Comparison of ENCODE assay signal across 1 cellular context in the genomic region with DNA sequence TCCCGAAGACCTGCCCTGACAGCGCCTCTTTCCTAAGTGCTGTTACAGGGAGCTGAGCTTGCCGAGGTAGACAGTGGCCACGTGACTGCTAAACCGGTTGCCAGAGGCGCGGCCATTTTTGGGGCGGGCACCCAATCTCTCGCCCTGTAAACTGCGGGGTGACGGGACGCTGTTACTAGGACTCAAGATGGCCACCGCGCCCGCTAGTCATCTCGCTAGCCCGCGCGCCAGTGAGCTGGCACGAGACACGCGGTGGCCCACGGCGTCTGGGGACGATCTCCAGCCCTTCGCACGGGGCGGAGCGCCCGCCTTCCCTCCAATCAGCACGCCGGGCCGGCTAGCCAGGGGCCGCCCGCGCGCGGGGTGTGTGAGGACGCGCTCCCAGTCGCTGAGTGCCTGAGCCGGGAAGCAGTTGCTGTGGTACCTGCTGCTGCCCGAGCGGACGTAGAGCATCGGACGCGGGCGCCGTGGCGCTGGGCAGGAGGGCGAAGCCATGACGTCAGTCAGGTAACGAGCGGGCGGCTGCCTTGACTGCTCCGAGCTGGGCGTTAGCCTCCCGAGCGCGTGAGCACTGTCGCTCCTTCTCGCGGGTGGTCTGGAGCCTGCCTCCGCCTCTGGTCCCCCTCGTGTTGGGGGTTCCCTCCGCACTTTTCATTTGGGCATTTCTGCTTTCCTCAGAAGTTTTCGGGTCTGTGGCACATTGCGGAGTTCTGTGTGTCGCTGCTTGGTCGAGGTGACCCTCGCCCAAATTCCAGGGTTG.
A peak's percentile ranks its signal among the peaks of the same experiment; 100 is the strongest.
TF ChIP-seq lines count a peak whose summit lies in the region.

No MANE protein-coding gene starts in this region.

TF ChIP-seq in HepG2, 621 proteins besides CTCF, POLR2A, EP300 and RAD21 (continued from another document and continues in another):
- TF ChIP-seq AGO2 (optimal IDR thresholded peaks at IDR 0.05; ENCODE audit: low read depth, low read length) (peak; percentile 99), SRSF9 (IDR thresholded peaks at IDR 0.05; ENCODE audit: borderline replicate concordance, insufficient read depth, low read depth, low read length, poor library complexity, severe bottlenecking) (no peak), MAZ (IDR thresholded peaks at IDR 0.05; ENCODE audit: borderline replicate concordance, low read depth, low read length) (peak; percentile 71; the same call in 1 of the 2 replicates), MAZ (CRISPR knock-in tag; IDR thresholded peaks at IDR 0.05; ENCODE audit: low read depth) (peak; percentile 90), MIER3 (CRISPR knock-in tag; IDR thresholded peaks at IDR 0.05; ENCODE audit: borderline replicate concordance) (peak; percentile 68; the same call in 1 of the 2 replicates), ZNF124 (CRISPR knock-in tag; IDR thresholded peaks at IDR 0.05) (peak; percentile 88), CBX5 (CRISPR knock-in tag; IDR thresholded peaks at IDR 0.05; ENCODE audit: borderline replicate concordance) (peak; percentile 75; the same call in 1 of the 2 replicates), YEATS4 (CRISPR knock-in tag; IDR thresholded peaks at IDR 0.05; ENCODE audit: borderline replicate concordance) (peak; percentile 93), ZNF335 (CRISPR knock-in tag; IDR thresholded peaks at IDR 0.05) (peak; percentile 96), BCL6 (CRISPR knock-in tag; IDR thresholded peaks at IDR 0.05) (peak; percentile 51; the same call in 1 of the 2 replicates), GATA4 (IDR thresholded peaks at IDR 0.05; ENCODE audit: borderline replicate concordance, low read depth) (peak; percentile 28), ZBTB7A (CRISPR knock-in tag; IDR thresholded peaks at IDR 0.05) (peak; percentile 79), ZNF605 (CRISPR knock-in tag; IDR thresholded peaks at IDR 0.05) (peak; percentile 91), ZNF441 (CRISPR knock-in tag; IDR thresholded peaks at IDR 0.05; ENCODE audit: borderline replicate concordance) (0 out of 2 replicates have a peak, but pooled peaks have one; percentile 22), ZEB1 (IDR thresholded peaks at IDR 0.05; ENCODE audit: insufficient replicate concordance, low read depth) (peak; percentile 56), HOXA3 (CRISPR knock-in tag; IDR thresholded peaks at IDR 0.05) (peak; percentile 100), ZNF292 (CRISPR knock-in tag; IDR thresholded peaks at IDR 0.05; ENCODE audit: borderline replicate concordance, low read depth) (peak; percentile 45), FOXO1 (CRISPR knock-in tag; IDR thresholded peaks at IDR 0.05) (peak; percentile 68; the same call in 1 of the 2 replicates), ZNF367 (CRISPR knock-in tag; IDR thresholded peaks at IDR 0.05; ENCODE audit: borderline replicate concordance) (peak; percentile 68; the same call in 1 of the 2 replicates), PAWR (CRISPR knock-in tag; IDR thresholded peaks at IDR 0.05; ENCODE audit: borderline replicate concordance) (0 out of 2 replicates have a peak, but pooled peaks have one; percentile 30), ZNF567 (CRISPR knock-in tag; IDR thresholded peaks at IDR 0.05; ENCODE audit: borderline replicate concordance) (no peak)
- TF ChIP-seq, protein P1, sequence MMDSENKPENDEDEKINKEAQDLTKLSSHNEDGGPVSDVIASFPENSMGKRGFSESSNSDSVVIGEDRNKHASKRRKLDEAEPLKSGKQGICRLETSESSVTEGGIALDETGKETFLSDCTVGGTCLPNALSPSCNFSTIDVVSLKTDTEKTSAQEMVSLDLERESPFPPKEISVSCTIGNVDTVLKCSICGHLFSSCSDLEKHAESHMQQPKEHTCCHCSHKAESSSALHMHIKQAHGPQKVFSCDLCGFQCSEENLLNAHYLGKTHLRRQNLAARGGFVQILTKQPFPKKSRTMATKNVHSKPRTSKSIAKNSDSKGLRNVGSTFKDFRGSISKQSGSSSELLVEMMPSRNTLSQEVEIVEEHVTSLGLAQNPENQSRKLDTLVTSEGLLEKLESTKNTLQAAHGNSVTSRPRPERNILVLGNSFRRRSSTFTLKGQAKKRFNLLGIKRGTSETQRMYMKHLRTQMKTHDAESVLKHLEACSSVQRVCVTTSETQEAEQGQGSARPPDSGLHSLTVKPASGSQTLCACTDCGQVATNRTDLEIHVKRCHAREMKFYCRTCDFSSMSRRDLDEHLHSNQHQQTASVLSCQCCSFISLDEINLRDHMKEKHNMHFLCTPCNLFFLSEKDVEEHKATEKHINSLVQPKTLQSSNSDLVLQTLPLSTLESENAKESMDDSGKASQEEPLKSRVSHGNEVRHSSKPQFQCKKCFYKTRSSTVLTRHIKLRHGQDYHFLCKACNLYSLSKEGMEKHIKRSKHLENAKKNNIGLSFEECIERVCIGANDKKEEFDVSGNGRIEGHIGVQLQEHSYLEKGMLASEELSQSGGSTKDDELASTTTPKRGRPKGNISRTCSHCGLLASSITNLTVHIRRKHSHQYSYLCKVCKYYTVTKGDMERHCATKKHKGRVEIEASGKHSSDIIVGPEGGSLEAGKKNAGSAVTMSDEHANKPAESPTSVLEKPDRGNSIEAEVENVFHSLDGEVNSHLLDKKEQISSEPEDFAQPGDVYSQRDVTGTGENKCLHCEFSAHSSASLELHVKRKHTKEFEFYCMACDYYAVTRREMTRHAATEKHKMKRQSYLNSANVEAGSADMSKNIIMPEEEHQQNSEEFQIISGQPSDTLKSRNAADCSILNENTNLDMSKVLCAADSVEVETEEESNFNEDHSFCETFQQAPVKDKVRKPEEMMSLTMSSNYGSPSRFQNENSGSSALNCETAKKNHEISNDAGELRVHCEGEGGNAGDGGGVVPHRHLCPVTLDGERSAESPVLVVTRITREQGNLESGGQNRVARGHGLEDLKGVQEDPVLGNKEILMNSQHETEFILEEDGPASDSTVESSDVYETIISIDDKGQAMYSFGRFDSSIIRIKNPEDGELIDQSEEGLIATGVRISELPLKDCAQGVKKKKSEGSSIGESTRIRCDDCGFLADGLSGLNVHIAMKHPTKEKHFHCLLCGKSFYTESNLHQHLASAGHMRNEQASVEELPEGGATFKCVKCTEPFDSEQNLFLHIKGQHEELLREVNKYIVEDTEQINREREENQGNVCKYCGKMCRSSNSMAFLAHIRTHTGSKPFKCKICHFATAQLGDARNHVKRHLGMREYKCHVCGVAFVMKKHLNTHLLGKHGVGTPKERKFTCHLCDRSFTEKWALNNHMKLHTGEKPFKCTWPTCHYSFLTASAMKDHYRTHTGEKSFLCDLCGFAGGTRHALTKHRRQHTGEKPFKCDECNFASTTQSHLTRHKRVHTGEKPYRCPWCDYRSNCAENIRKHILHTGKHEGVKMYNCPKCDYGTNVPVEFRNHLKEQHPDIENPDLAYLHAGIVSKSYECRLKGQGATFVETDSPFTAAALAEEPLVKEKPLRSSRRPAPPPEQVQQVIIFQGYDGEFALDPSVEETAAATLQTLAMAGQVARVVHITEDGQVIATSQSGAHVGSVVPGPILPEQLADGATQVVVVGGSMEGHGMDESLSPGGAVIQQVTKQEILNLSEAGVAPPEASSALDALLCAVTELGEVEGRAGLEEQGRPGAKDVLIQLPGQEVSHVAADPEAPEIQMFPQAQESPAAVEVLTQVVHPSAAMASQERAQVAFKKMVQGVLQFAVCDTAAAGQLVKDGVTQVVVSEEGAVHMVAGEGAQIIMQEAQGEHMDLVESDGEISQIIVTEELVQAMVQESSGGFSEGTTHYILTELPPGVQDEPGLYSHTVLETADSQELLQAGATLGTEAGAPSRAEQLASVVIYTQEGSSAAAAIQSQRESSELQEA (CRISPR knock-in tag; IDR thresholded peaks at IDR 0.05; ENCODE audit: not compliant biosample characterization): peak; percentile 88
- TF ChIP-seq, protein P2, sequence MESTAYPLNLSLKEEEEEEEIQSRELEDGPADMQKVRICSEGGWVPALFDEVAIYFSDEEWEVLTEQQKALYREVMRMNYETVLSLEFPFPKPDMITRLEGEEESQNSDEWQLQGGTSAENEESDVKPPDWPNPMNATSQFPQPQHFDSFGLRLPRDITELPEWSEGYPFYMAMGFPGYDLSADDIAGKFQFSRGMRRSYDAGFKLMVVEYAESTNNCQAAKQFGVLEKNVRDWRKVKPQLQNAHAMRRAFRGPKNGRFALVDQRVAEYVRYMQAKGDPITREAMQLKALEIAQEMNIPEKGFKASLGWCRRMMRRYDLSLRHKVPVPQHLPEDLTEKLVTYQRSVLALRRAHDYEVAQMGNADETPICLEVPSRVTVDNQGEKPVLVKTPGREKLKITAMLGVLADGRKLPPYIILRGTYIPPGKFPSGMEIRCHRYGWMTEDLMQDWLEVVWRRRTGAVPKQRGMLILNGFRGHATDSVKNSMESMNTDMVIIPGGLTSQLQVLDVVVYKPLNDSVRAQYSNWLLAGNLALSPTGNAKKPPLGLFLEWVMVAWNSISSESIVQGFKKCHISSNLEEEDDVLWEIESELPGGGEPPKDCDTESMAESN (CRISPR knock-in tag; conservative IDR thresholded peaks at IDR 0.05): peak; percentile 84
- TF ChIP-seq, protein P3, sequence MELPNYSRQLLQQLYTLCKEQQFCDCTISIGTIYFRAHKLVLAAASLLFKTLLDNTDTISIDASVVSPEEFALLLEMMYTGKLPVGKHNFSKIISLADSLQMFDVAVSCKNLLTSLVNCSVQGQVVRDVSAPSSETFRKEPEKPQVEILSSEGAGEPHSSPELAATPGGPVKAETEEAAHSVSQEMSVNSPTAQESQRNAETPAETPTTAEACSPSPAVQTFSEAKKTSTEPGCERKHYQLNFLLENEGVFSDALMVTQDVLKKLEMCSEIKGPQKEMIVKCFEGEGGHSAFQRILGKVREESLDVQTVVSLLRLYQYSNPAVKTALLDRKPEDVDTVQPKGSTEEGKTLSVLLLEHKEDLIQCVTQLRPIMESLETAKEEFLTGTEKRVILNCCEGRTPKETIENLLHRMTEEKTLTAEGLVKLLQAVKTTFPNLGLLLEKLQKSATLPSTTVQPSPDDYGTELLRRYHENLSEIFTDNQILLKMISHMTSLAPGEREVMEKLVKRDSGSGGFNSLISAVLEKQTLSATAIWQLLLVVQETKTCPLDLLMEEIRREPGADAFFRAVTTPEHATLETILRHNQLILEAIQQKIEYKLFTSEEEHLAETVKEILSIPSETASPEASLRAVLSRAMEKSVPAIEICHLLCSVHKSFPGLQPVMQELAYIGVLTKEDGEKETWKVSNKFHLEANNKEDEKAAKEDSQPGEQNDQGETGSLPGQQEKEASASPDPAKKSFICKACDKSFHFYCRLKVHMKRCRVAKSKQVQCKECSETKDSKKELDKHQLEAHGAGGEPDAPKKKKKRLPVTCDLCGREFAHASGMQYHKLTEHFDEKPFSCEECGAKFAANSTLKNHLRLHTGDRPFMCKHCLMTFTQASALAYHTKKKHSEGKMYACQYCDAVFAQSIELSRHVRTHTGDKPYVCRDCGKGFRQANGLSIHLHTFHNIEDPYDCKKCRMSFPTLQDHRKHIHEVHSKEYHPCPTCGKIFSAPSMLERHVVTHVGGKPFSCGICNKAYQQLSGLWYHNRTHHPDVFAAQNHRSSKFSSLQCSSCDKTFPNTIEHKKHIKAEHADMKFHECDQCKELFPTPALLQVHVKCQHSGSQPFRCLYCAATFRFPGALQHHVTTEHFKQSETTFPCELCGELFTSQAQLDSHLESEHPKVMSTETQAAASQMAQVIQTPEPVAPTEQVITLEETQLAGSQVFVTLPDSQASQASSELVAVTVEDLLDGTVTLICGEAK (IDR thresholded peaks at IDR 0.05): no peak
- TF ChIP-seq, protein P3 (CRISPR knock-in tag; IDR thresholded peaks at IDR 0.05): peak; percentile 70
- TF ChIP-seq, protein P4, sequence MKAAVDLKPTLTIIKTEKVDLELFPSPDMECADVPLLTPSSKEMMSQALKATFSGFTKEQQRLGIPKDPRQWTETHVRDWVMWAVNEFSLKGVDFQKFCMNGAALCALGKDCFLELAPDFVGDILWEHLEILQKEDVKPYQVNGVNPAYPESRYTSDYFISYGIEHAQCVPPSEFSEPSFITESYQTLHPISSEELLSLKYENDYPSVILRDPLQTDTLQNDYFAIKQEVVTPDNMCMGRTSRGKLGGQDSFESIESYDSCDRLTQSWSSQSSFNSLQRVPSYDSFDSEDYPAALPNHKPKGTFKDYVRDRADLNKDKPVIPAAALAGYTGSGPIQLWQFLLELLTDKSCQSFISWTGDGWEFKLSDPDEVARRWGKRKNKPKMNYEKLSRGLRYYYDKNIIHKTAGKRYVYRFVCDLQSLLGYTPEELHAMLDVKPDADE (CRISPR knock-in tag; IDR thresholded peaks at IDR 0.05): 0 out of 2 replicates have a peak, but pooled peaks have one; percentile 23
- TF ChIP-seq, protein P5, sequence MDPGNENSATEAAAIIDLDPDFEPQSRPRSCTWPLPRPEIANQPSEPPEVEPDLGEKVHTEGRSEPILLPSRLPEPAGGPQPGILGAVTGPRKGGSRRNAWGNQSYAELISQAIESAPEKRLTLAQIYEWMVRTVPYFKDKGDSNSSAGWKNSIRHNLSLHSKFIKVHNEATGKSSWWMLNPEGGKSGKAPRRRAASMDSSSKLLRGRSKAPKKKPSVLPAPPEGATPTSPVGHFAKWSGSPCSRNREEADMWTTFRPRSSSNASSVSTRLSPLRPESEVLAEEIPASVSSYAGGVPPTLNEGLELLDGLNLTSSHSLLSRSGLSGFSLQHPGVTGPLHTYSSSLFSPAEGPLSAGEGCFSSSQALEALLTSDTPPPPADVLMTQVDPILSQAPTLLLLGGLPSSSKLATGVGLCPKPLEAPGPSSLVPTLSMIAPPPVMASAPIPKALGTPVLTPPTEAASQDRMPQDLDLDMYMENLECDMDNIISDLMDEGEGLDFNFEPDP (CRISPR knock-in tag; conservative IDR thresholded peaks at IDR 0.05): no peak
- TF ChIP-seq, protein P6, sequence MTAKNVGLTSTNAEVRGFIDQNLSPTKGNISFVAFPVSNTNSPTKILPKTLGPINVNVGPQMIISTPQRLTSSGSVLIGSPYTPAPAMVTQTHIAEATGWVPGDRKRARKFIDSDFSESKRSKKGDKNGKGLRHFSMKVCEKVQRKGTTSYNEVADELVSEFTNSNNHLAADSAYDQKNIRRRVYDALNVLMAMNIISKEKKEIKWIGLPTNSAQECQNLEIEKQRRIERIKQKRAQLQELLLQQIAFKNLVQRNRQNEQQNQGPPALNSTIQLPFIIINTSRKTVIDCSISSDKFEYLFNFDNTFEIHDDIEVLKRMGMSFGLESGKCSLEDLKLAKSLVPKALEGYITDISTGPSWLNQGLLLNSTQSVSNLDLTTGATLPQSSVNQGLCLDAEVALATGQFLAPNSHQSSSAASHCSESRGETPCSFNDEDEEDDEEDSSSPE (CRISPR knock-in tag; IDR thresholded peaks at IDR 0.05): peak; percentile 93
